ENCODE assay signal across 15 cellular contexts in the genomic region with DNA sequence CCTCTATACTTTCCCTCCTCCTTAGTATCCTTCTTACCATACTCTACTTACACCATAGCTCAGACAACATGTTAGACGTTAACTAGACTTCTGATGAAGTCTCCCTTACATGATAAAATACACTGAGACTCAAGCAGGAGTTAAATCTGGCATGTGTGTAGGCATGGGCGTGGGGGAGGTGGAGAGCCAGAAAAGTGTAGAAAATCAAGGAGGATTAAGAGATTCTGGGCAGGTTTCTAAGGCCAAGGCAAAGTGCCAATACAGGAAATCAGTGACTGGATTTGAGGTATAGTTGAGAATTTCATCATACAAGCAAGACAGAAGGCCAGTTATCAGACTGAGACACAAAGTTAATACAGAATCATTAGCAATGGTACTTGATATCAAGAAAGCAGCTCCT.
"Had no signal": no experiment of that assay in that cellular context is flagged by ENCODE, and none has a peak within 500 bp of the region (broad histone marks: within the 10 kb centered on the region; RNA-seq: fewer than 3 reads in every experiment).

No MANE protein-coding gene starts in this region.

- H3K36me3 ChIP-seq: brain microvascular endothelial cell, colonic mucosa, heart right ventricle, sigmoid colon, transverse colon had no signal

- H3K27me3 ChIP-seq: brain microvascular endothelial cell, colonic mucosa, heart right ventricle, sigmoid colon, transverse colon had no signal

- H3K27ac ChIP-seq: colonic mucosa, heart right ventricle, sigmoid colon, transverse colon had no signal

- H3K36me3 Mint-ChIP-seq: naive thymus-derived CD8-positive, alpha-beta T cell had no signal

- H3K4me3 ChIP-seq: colonic mucosa, heart right ventricle, sigmoid colon, transverse colon had no signal

- H3K9me3 ChIP-seq: colonic mucosa, heart right ventricle, sigmoid colon, transverse colon had no signal

- H3K9me3 Mint-ChIP-seq: activated naive CD4-positive, alpha-beta T cell treated with anti-CD3 and anti-CD28 coated beads for 36 hours; activated naive CD8-positive, alpha-beta T cell treated with anti-CD3 and anti-CD28 coated beads, Interleukin-2, amount 50 U/mL, for 24 hours; activated T-cell treated with anti-CD3 and anti-CD28 coated beads, Interleukin-2, amount 50 U/mL, for 4 hours; stimulated activated naive CD8-positive, alpha-beta T cell treated with anti-CD3 and anti-CD28 coated beads, Interleukin-15, Interleukin-2, amounts not matched to agents 100 ng/mL and 50 ng/mL, for 24 hours had no signal

- H3K4me3 Mint-ChIP-seq: activated naive CD4-positive, alpha-beta T cell treated with anti-CD3 and anti-CD28 coated beads for 36 hours; activated naive CD8-positive, alpha-beta T cell treated with anti-CD3 and anti-CD28 coated beads, Interleukin-2, amount 50 U/mL, for 24 hours; activated T-cell treated with anti-CD3 and anti-CD28 coated beads, Interleukin-2, amount 50 U/mL, for 4 hours; naive thymus-derived CD8-positive, alpha-beta T cell; stimulated activated naive CD8-positive, alpha-beta T cell treated with anti-CD3 and anti-CD28 coated beads, Interleukin-15, Interleukin-2, amounts not matched to agents 100 ng/mL and 50 ng/mL, for 24 hours had no signal

- H3K27ac Mint-ChIP-seq: activated naive CD4-positive, alpha-beta T cell treated with anti-CD3 and anti-CD28 coated beads for 36 hours; activated naive CD8-positive, alpha-beta T cell treated with anti-CD3 and anti-CD28 coated beads, Interleukin-2, amount 50 U/mL, for 24 hours; naive thymus-derived CD8-positive, alpha-beta T cell; stimulated activated naive CD8-positive, alpha-beta T cell treated with anti-CD3 and anti-CD28 coated beads, Interleukin-15, Interleukin-2, amounts not matched to agents 100 ng/mL and 50 ng/mL, for 24 hours had no signal

- H3K4me1 ChIP-seq: colonic mucosa had no signal

- H3K4me1 Mint-ChIP-seq: activated naive CD8-positive, alpha-beta T cell treated with anti-CD3 and anti-CD28 coated beads, Interleukin-2, amount 50 U/mL, for 24 hours; naive thymus-derived CD8-positive, alpha-beta T cell had no signal

- DNase-seq: activated CD4-positive, alpha-beta T cell treated with anti-CD3 and anti-CD28 coated beads, Interleukin-2, amount 50 U/mL, for 1 hour; activated CD8-positive, alpha-beta memory T cell treated with anti-CD3 and anti-CD28 coated beads, Interleukin-2, amount 50 U/mL, for 4 hours; activated naive CD4-positive, alpha-beta T cell treated with anti-CD3 and anti-CD28 coated beads for 36 hours; activated naive CD8-positive, alpha-beta T cell treated with anti-CD3 and anti-CD28 coated beads, Interleukin-2, amount 50 U/mL, for 24 hours; activated T-cell treated with anti-CD3 and anti-CD28 coated beads, Interleukin-2, amount 50 U/mL, for 4 hours; aorta; brain microvascular endothelial cell; central memory CD4-positive, alpha-beta T cell; colonic mucosa; heart right ventricle; naive thymus-derived CD8-positive, alpha-beta T cell; sigmoid colon; T1000; transverse colon had no signal
